ENCODE assay signal across 10 cellular contexts in genomic region chrX:135206427-135206826, GRCh38. TPM values are rescaled to one million over a fixed set of nuclear protein-coding genes. Genes with fewer than 3 reads are reported as not detected.
DNase-seq lines count a peak whose midpoint lies in the region; ATAC-seq and TF ChIP-seq lines count a peak whose summit lies in the region.
"Not testable (repeated sequence)": the region's sequence is repeated elsewhere in the genome, so short reads cannot be mapped to it uniquely, and the experiment has no call there.
"Had no signal": no experiment of that assay in that cellular context is flagged by ENCODE, and none has a peak within 500 bp of the region (broad histone marks: within the 10 kb centered on the region; RNA-seq: fewer than 3 reads in every experiment).

No MANE protein-coding gene starts in this region.

- intact Hi-C loops in activated CD8-positive, alpha-beta T cell treated with anti-CD3 and anti-CD28 coated beads for 36 hours (cut with micrococcal nuclease); body of pancreas (cut with DNase I); lower lobe of right lung (cut with DNase I): not testable (repeated sequence)

- not testable (repeated sequence) for H3K4me1 Mint-ChIP-seq in activated CD8-positive, alpha-beta T cell treated with anti-CD3 and anti-CD28 coated beads for 36 hours (ENCODE audit: low read depth)

- not testable (repeated sequence) for H3K27ac ChIP-seq in OCI-LY3 (ENCODE audit: low read length); body of pancreas; lower lobe of right lung

- not testable (repeated sequence) for TF ChIP-seq POLR2A in body of pancreas (IDR thresholded peaks at IDR 0.05)

- H3K4me3 ChIP-seq in AG09309 (ENCODE audit: control insufficient read depth, low read depth, low read length); GM12875 (ENCODE audit: low read depth, low read length); body of pancreas; fibroblast of the aortic adventitia (ENCODE audit: low read depth, low read length); lower lobe of right lung: not testable (repeated sequence)
- H3K4me3 ChIP-seq in OCI-LY3 (ENCODE audit: low read length): peak overlapping the region; percentile 50

- H3K4me1 ChIP-seq in OCI-LY3 (ENCODE audit: low read length); body of pancreas; lower lobe of right lung: not testable (repeated sequence)

- not testable (repeated sequence) for H3K27me3 ChIP-seq in OCI-LY3 (ENCODE audit: low read depth, low read length); body of pancreas; lower lobe of right lung (ENCODE audit: low read depth)

- H3K79me2 ChIP-seq in OCI-LY3 (ENCODE audit: low read length): not testable (repeated sequence)

- POLR2A ChIA-PET in activated CD8-positive, alpha-beta T cell treated with anti-CD3 and anti-CD28 coated beads for 36 hours (lab: Charles Lee): not testable (repeated sequence)

- peak overlapping the region; percentile 57 for H3K4me2 ChIP-seq in OCI-LY3 (ENCODE audit: low read length)

- H3K27me3 Mint-ChIP-seq in activated CD8-positive, alpha-beta T cell treated with anti-CD3 and anti-CD28 coated beads for 36 hours: not testable (repeated sequence)

- H3K4me3 Mint-ChIP-seq in activated CD8-positive, alpha-beta T cell treated with anti-CD3 and anti-CD28 coated beads for 36 hours: not testable (repeated sequence)

- TF ChIP-seq CTCF in AG09309 (IDR thresholded peaks at IDR 0.05; ENCODE audit: control insufficient read depth, insufficient read depth, low read depth, low read length, missing control alignments) (peak; percentile 43), GM12875 (IDR thresholded peaks at IDR 0.05; ENCODE audit: borderline replicate concordance, insufficient read depth, low read depth, low read length) (peak; percentile 37), OCI-LY3 (IDR thresholded peaks at IDR 0.05; ENCODE audit: low read depth, low read length) (peak; percentile 39), body of pancreas (IDR thresholded peaks at IDR 0.05) (peak in 3 of 7 experiments; percentile 21 to 45 (median 27)), fibroblast of the aortic adventitia (IDR thresholded peaks at IDR 0.05; ENCODE audit: insufficient read depth, low read length) (peak; percentile 30), lower lobe of right lung (IDR thresholded peaks at IDR 0.05) (peak; percentile 48)
- TF ChIP-seq CTCF in activated CD8-positive, alpha-beta T cell treated with anti-CD3 and anti-CD28 coated beads for 36 hours (IDR thresholded peaks at IDR 0.05): peak; percentile 47

- not testable (repeated sequence) for H3K9me3 ChIP-seq in OCI-LY3 (ENCODE audit: insufficient read depth, low read length); body of pancreas; lower lobe of right lung

- peak overlapping the region; percentile 60; the same call in 1 of the 2 replicates for H2AFZ ChIP-seq in OCI-LY3 (ENCODE audit: low read depth, low read length)

- not testable (repeated sequence) for H3K9me3 Mint-ChIP-seq in activated CD8-positive, alpha-beta T cell treated with anti-CD3 and anti-CD28 coated beads for 36 hours

- DNase-seq in AG09309 (ENCODE audit: low read depth); fibroblast of the aortic adventitia (ENCODE audit: low read depth): not testable (repeated sequence)
- DNase-seq in activated CD8-positive, alpha-beta T cell treated with anti-CD3 and anti-CD28 coated beads for 36 hours: peak; percentile 59
- peak in 3 of 4 donors; percentile 14 to 60 (median 22) for DNase-seq in body of pancreas
- DNase-seq in lower lobe of right lung: peak; percentile 61
- peak; percentile 29 for DNase-seq in stimulated activated CD4-positive, alpha-beta T cell treated with anti-CD3 and anti-CD28 coated beads, Interleukin-15, amount 100 ng/mL, for 24 hours

- not testable (repeated sequence) for H3K36me3 ChIP-seq in OCI-LY3 (replicated peaks; ENCODE audit: low read depth, low read length); body of pancreas (replicated peaks in 1 of 2; ENCODE audit: insufficient read depth in 1 of 2, low read depth in 2 of 2); lower lobe of right lung

- H3K36me3 Mint-ChIP-seq in activated CD8-positive, alpha-beta T cell treated with anti-CD3 and anti-CD28 coated beads for 36 hours (ENCODE audit: low read depth): not testable (repeated sequence)

- not testable (repeated sequence) for H3K9ac ChIP-seq in OCI-LY3 (ENCODE audit: low read length)

- not testable (repeated sequence) for H4K20me1 ChIP-seq in OCI-LY3 (ENCODE audit: insufficient read depth, low read length)

- not testable (repeated sequence) for ATAC-seq in activated CD8-positive, alpha-beta T cell treated with anti-CD3 and anti-CD28 coated beads for 36 hours; body of pancreas; lower lobe of right lung

- CTCF ChIA-PET in activated CD8-positive, alpha-beta T cell treated with anti-CD3 and anti-CD28 coated beads for 36 hours (lab: Charles Lee): interaction anchor here (1.0 kb wide), 1 partner anchor 136 kb away, joined by 3 read pairs; no protein-coding TSS in a partner anchor

- not testable (repeated sequence) for H3K27ac Mint-ChIP-seq in activated CD8-positive, alpha-beta T cell treated with anti-CD3 and anti-CD28 coated beads for 36 hours

- WGBS in body of pancreas, 2 donors: 13 to 14% methylated on average over 6 to 10 of the region's 11 CpGs

RNA-seq across cellular contexts. Expression of gene CT55, which starts 35.2 kb away (rescaled TPM):
- not detected for total RNA-seq in activated CD8-positive, alpha-beta T cell treated with anti-CD3 and anti-CD28 coated beads for 36 hours
- total RNA-seq in body of pancreas (not detected), fibroblast of the aortic adventitia (ENCODE audit: low replicate concordance) (not detected in 2 replicates), lower lobe of right lung (not detected)
- total RNA-seq: breast epithelium, tibial nerve had no signal

RNA-seq across cellular contexts. Expression of gene ETDA, which starts 45.4 kb away (rescaled TPM):
- not detected for total RNA-seq in activated CD8-positive, alpha-beta T cell treated with anti-CD3 and anti-CD28 coated beads for 36 hours
- total RNA-seq in body of pancreas: not detected
- not detected in 2 replicates for total RNA-seq in fibroblast of the aortic adventitia (ENCODE audit: low replicate concordance)
- total RNA-seq in lower lobe of right lung: not detected
- total RNA-seq: breast epithelium, tibial nerve had no signal
